ENCODE assay signal across 1 cellular context in genomic region chr7:92967238-92967637, GRCh38.
TF ChIP-seq lines count a peak whose summit lies in the region.

No MANE protein-coding gene starts in this region.

TF ChIP-seq in GM12878, 131 proteins besides CTCF, POLR2A, EP300 and RAD21:
- TF ChIP-seq IKZF2 (IDR thresholded peaks at IDR 0.05) (0 out of 4 replicates have a peak, but pooled peaks of 1 of the 2 experiments have one; percentile 18), PBX3 (IDR thresholded peaks at IDR 0.05; ENCODE audit: insufficient replicate concordance, low read depth, low read length) (no peak), CREB1 (IDR thresholded peaks at IDR 0.05; ENCODE audit: low read depth) (no peak)
